In the genomic region with DNA sequence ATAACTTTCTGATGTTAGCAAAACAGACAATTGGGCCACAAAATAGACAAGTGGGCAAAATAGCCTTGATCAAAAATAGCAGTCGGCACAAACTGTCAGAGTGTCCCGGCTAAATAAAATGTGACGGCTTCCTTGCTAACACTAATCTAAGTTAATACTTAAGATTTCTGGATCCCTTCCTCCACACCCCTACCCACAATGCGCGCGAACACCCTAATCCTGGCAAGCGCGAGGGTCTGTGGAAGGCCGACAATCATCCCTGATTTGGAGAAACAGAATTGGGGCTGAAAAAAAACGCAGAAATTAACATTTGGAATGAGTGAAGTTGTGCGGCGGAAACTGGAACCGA, we compare ENCODE assay signal across 8 cellular contexts. TPM values are rescaled to one million over a fixed set of nuclear protein-coding genes. Genes with fewer than 3 reads are reported as not detected.
DNase-seq lines count a peak whose midpoint lies in the region; ATAC-seq and TF ChIP-seq lines count a peak whose summit lies in the region.

No MANE protein-coding gene starts in this region.

- H3K36me3 ChIP-seq in DOHH2 (ENCODE audit: control insufficient read depth, low read length) (peaks cover 20% of the 10 kb centered on the region), endocrine pancreas (ENCODE audit: control insufficient read depth, insufficient read depth, low read length) (no peaks in the 10 kb centered on the region), osteoblast (ENCODE audit: insufficient read depth, low read length) (peaks cover 10% of the 10 kb centered on the region)

- ATAC-seq in GM19351 (IDR thresholded peaks at IDR 0.05; ENCODE audit: unreplicated experiment) (no peak), HG03175 (IDR thresholded peaks at IDR 0.05; ENCODE audit: unreplicated experiment) (no peak), GM18870 (IDR thresholded peaks at IDR 0.05; ENCODE audit: unreplicated experiment) (no peak), GM19023 (IDR thresholded peaks at IDR 0.05; ENCODE audit: unreplicated experiment) (no peak)

- DNase-seq in NB4 (ENCODE audit: low read depth), result no peak
- DNase-seq in osteoblast (ENCODE audit: insufficient read length, low spot score, missing footprints), result no peak

- H3K4me2 ChIP-seq in DOHH2 (ENCODE audit: low read length), result peak overlapping the region; percentile 78
- peak overlapping the region; percentile 97 for H3K4me2 ChIP-seq in osteoblast (ENCODE audit: insufficient read depth, low read length)

- H3K27ac ChIP-seq in DOHH2 (ENCODE audit: low read depth, low read length) (no peak overlapping the region), osteoblast (ENCODE audit: low read depth, low read length) (peak overlapping the region; percentile 88)

- H3K4me3 ChIP-seq in DOHH2 (ENCODE audit: low read length), result peak overlapping the region; percentile 77
- peak overlapping the region; percentile 94 for H3K4me3 ChIP-seq in NB4 (ENCODE audit: low read depth, low read length)
- peak overlapping the region; percentile 81 for H3K4me3 ChIP-seq in endocrine pancreas (ENCODE audit: control insufficient read depth, insufficient read depth, low read length)
- peak overlapping the region; percentile 98 for H3K4me3 ChIP-seq in osteoblast (ENCODE audit: insufficient read depth, low read length)

- H3K9me3 ChIP-seq in DOHH2 (ENCODE audit: control insufficient read depth, insufficient read depth, low read length), result no peaks in the 10 kb centered on the region
- no peaks in the 10 kb centered on the region for H3K9me3 ChIP-seq in endocrine pancreas (ENCODE audit: control insufficient read depth, low read length)
- no peaks in the 10 kb centered on the region for H3K9me3 ChIP-seq in osteoblast (ENCODE audit: low read depth, low read length)

- H3K79me2 ChIP-seq in DOHH2 (ENCODE audit: control insufficient read depth, low read length) (peaks cover 46% of the 10 kb centered on the region), osteoblast (ENCODE audit: insufficient read depth, low read length) (peaks cover 47% of the 10 kb centered on the region)

- peak overlapping the region; percentile 97 for H2AFZ ChIP-seq in osteoblast (ENCODE audit: low read length)

- H3K9me2 ChIP-seq in DOHH2 (replicated peaks; ENCODE audit: control insufficient read depth, low read length), result no peaks in the 10 kb centered on the region

- peaks cover 30% of the 10 kb centered on the region for H3K4me1 ChIP-seq in DOHH2 (ENCODE audit: control insufficient read depth, low read length)
- H3K4me1 ChIP-seq in endocrine pancreas (ENCODE audit: control insufficient read depth, insufficient read depth, low read length), result peaks cover 6% of the 10 kb centered on the region
- H3K4me1 ChIP-seq in osteoblast (ENCODE audit: insufficient read depth, low read length), result peaks cover 14% of the 10 kb centered on the region

- H3K9ac ChIP-seq in endocrine pancreas (ENCODE audit: control insufficient read depth, insufficient read depth, low read length), result peak overlapping the region; percentile 90

- no peak for TF ChIP-seq CTCF in DOHH2 (IDR thresholded peaks at IDR 0.05; ENCODE audit: low read depth, low read length, poor library complexity, severe bottlenecking)
- TF ChIP-seq CTCF in NB4 (IDR thresholded peaks at IDR 0.05; ENCODE audit: low read depth, low read length), result no peak
- TF ChIP-seq CTCF in osteoblast (IDR thresholded peaks at IDR 0.05; ENCODE audit: extremely low read depth, low read depth, low read length), result no peak

- no peaks in the 10 kb centered on the region for H3F3A ChIP-seq in DOHH2 (ENCODE audit: control insufficient read depth, insufficient read depth)

- H4K20me1 ChIP-seq in DOHH2 (ENCODE audit: control insufficient read depth, insufficient read depth, low read depth, low read length), result no peaks in the 10 kb centered on the region; the same call in 1 of the 2 replicates
- H4K20me1 ChIP-seq in osteoblast (ENCODE audit: insufficient read depth, low read length), result no peaks in the 10 kb centered on the region

- H3K27me3 ChIP-seq in DOHH2 (ENCODE audit: control insufficient read depth, low read length) (no peaks in the 10 kb centered on the region), endocrine pancreas (ENCODE audit: control insufficient read depth, insufficient read depth, low read length) (no peaks in the 10 kb centered on the region), osteoblast (ENCODE audit: insufficient read depth, low read length) (no peaks in the 10 kb centered on the region)

- TF ChIP-seq POLR2A in NB4 (IDR thresholded peaks at IDR 0.05; ENCODE audit: extremely low read depth, insufficient read length), result no peak

RNA-seq across cellular contexts. Expression of a gene that starts 0.5 kb away (rescaled TPM):
- 20.3 and 22.4 TPM in 2 replicates for total RNA-seq in osteoblast

RNA-seq across cellular contexts. Expression of a gene that starts 0.7 kb away (rescaled TPM):
- total RNA-seq in osteoblast, result 46.3 and 48.0 TPM in 2 replicates
